ENCODE assay signal across 23 cellular contexts in the genomic region with DNA sequence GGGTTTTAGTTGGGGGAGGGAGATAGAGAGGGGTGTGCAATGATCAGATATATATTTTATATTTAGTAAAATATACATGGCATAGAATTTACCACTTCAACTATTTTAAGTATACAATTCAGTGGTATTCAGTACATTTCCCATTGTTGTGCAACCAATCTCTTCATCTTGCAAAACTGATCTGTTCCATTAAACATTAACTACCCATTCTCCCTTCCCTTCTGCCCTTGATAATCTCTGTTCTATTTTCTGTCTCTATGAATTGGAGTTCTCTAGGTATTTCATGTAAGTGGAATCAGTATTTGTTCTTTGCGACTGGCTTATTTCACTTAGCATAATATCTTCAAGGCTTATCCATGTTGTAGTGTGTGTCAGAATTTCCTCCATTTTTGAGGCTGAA. TPM values are rescaled to one million over a fixed set of nuclear protein-coding genes. Genes with fewer than 3 reads are reported as not detected.
"Had no signal": no experiment of that assay in that cellular context is flagged by ENCODE, and none has a peak within 500 bp of the region (broad histone marks: within the 10 kb centered on the region; RNA-seq: fewer than 3 reads in every experiment).

No MANE protein-coding gene starts in this region.

- H3K4me1 ChIP-seq: breast epithelium, prostate gland, testis had no signal

- H3K4me3 ChIP-seq: breast epithelium, coronary artery, esophagus squamous epithelium, gastrocnemius medialis, ovary, prostate gland, right atrium auricular region, skin epidermis, testis had no signal

- DNase-seq: activated CD4-positive, alpha-beta T cell treated with anti-CD3 and anti-CD28 coated beads for 4 hours; activated CD4-positive, alpha-beta T cell treated with anti-CD3 and anti-CD28 coated beads, Interleukin-2, amount 50 U/mL, for 48 hours; activated CD4-positive, CD25-positive, alpha-beta regulatory T cell; activated CD8-positive, alpha-beta memory T cell treated with anti-CD3 and anti-CD28 coated beads, Interleukin-2, amount 50 U/mL, for 48 hours; activated naive CD4-positive, alpha-beta T cell; activated naive CD8-positive, alpha-beta T cell treated with anti-CD3 and anti-CD28 coated beads for 36 hours; activated T-cell treated with anti-CD3 and anti-CD28 coated beads, Interleukin-2, amount 50 U/mL, for 4 hours; amniotic stem cell; esophagus squamous epithelium; gastrocnemius medialis; head of caudate nucleus; left colon; natural killer cell; stimulated activated CD4-positive, alpha-beta T cell treated with anti-CD3 and anti-CD28 coated beads, Interleukin-15, amount 100 ng/mL, for 24 hours; T1000 had no signal

- H3K9me3 ChIP-seq: breast epithelium, esophagus squamous epithelium, gastrocnemius medialis, ovary, prostate gland, testis had no signal

- H3K36me3 ChIP-seq: breast epithelium, gastrocnemius medialis, ovary, prostate gland, right atrium auricular region had no signal

- H3K27me3 ChIP-seq: breast epithelium, esophagus squamous epithelium, gastrocnemius medialis, ovary, right atrium auricular region, testis had no signal

- H3K27ac ChIP-seq: esophagus squamous epithelium, gastrocnemius medialis, ovary, prostate gland, right atrium auricular region, skin epidermis, testis had no signal

RNA-seq across cellular contexts. Expression of a gene that starts 38.6 kb away (rescaled TPM):
- total RNA-seq: activated naive CD8-positive, alpha-beta T cell treated with anti-CD3 and anti-CD28 coated beads for 36 hours; activated T-helper 2 cell treated with anti-CD3 and anti-CD28 coated beads, Interferon-gamma antibody, Interleukin-2, Interleukin-4, amounts not matched to agents 10 μg/mL and 5 μg/mL and 100 μg/mL, durations not matched to agents 14 hours and 24 hours and 36 hours had no signal
